In the genomic region with DNA sequence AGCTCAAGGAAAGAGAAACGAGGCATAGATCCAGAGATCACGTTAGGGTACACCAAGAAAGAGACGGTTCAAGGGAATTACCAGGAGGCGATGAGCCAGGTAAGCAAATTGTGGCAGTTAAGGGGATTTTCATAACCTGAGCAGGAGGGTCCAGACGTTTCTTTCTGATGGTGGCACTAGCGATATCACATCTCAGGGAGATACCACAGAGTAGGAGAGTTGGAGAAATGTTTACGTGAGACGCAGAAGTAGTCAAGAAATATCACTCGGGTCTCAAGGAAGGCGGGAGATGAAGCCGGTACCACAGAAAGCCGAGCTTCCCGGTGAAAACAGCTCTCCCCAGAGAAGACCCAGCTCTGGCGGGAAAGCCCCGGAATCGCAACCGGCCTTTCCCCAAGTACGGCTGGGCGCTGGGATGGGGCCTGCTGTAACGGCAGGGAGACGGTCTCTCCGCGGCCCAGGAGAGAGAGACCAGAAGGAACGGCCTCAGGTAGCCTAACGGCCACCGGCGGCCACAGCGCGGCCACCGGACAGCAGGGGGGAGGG, we compare ENCODE assay signal across 8 cellular contexts. TPM values are rescaled to one million over a fixed set of nuclear protein-coding genes. Genes with fewer than 3 reads are reported as not detected.
DNase-seq lines count a peak whose midpoint lies in the region; ATAC-seq and TF ChIP-seq lines count a peak whose summit lies in the region.

No MANE protein-coding gene starts in this region.

- H2AFZ ChIP-seq in PC-3 (ENCODE audit: low read length) = peak overlapping the region; percentile 97

- no peaks in the 10 kb centered on the region for H3F3A ChIP-seq in PC-3 (ENCODE audit: low read length, unreplicated experiment)

- no peaks in the 10 kb centered on the region for H4K20me1 ChIP-seq in PC-3 (ENCODE audit: low read length)

- H3K4me3 ChIP-seq in PC-3 (ENCODE audit: low read length) (peak overlapping the region; percentile 90), right atrium auricular region (peak overlapping the region; percentile 95 to 98), skeletal muscle tissue (ENCODE audit: low read length in 3 of 3) (peak overlapping the region; percentile 93 to 97 (median 94))

- DNase-seq in NCI-H82 (lab: John Stamatoyannopoulos, UW) (peak; percentile 68), NCI-H82 treated with DMSO at 0.1 percent for 48 hours (lab: John Stamatoyannopoulos, UW; ENCODE audit: unreplicated experiment) (no peak), PC-3 (peak; percentile 27), right atrium auricular region (ENCODE audit: low spot score) (no peak), SIG-M5 treated with dmso at 0.1 percent for 504 hours (lab: John Stamatoyannopoulos, UW; ENCODE audit: unreplicated experiment) (no peak)
- DNase-seq in activated naive CD4-positive, alpha-beta T cell (lab: John Stamatoyannopoulos, UW) = peak in 3 of 4 experiments; percentile 30 to 40 (median 34)

- intact Hi-C loops in PC-3 (cut with micrococcal nuclease) = loop anchor here (2.0 kb wide), 2 partner anchors 13 to 51 kb away; partner anchors contain the start of genes ASB8 and PFKM

- no peaks in the 10 kb centered on the region for H3K36me3 ChIP-seq in PC-3 (ENCODE audit: low read depth, low read length)
- no peaks in the 10 kb centered on the region for H3K36me3 ChIP-seq in right atrium auricular region
- no peaks in the 10 kb centered on the region for H3K36me3 ChIP-seq in skeletal muscle tissue (ENCODE audit: control insufficient read depth in 3 of 3, insufficient read depth in 3 of 3, low read length in 3 of 3)

- peak overlapping the region; percentile 98 for H3K4me2 ChIP-seq in PC-3 (ENCODE audit: low read length)

- ATAC-seq in HG03039 (IDR thresholded peaks at IDR 0.05; ENCODE audit: unreplicated experiment) (peak; percentile 29), PC-3 (no peak; the same call in 1 of the 2 replicates)

- H3K9me2 ChIP-seq in PC-3 (replicated peaks; ENCODE audit: low read length) = no peaks in the 10 kb centered on the region

- H3K79me2 ChIP-seq in PC-3 (ENCODE audit: low read length) = peaks cover 50% of the 10 kb centered on the region

- POLR2A ChIA-PET in PC-3 (lab: Charles Lee; ENCODE audit: unreplicated experiment) = no interaction called here

- peak overlapping the region; percentile 96 for H3K9ac ChIP-seq in PC-3 (ENCODE audit: low read length)
- peak overlapping the region; percentile 93 to 97 (median 95) for H3K9ac ChIP-seq in skeletal muscle tissue (ENCODE audit: low read depth in 1 of 3, low read length in 3 of 3)

- H3K27me3 ChIP-seq in PC-3 (ENCODE audit: low read length) = no peaks in the 10 kb centered on the region
- no peaks in the 10 kb centered on the region for H3K27me3 ChIP-seq in right atrium auricular region
- no peaks in the 10 kb centered on the region for H3K27me3 ChIP-seq in skeletal muscle tissue (ENCODE audit: control insufficient read depth in 3 of 3, insufficient read depth in 3 of 3, low read length in 3 of 3)

- BruUV-seq in PC-3 (replicated peaks; lab: Mats Ljungman, UMichigan) = no TSS peak

- peaks cover 36% of the 10 kb centered on the region for H3K4me1 ChIP-seq in PC-3 (ENCODE audit: insufficient read depth, low read length)
- peaks cover 0 to 23% of the 10 kb centered on the region in 2 donors for H3K4me1 ChIP-seq in right atrium auricular region
- peaks cover 17 to 22% (median 18%) of the 10 kb centered on the region in 3 donors for H3K4me1 ChIP-seq in skeletal muscle tissue (ENCODE audit: control insufficient read depth in 3 of 3, insufficient read depth in 3 of 3, low read length in 3 of 3)

- TF ChIP-seq CTCF in PC-3 (conservative IDR thresholded peaks at IDR 0.05; ENCODE audit: low read depth, low read length) (no peak), right atrium auricular region (IDR thresholded peaks at IDR 0.05) (no peak)

- H3K27ac ChIP-seq in PC-3 (ENCODE audit: low read length) = peak overlapping the region; percentile 96
- H3K27ac ChIP-seq in right atrium auricular region = peak overlapping the region; percentile 93
- peak overlapping the region; percentile 96 for H3K27ac ChIP-seq in skeletal muscle tissue (ENCODE audit: low read depth, low read length)

- H3K9me3 ChIP-seq in PC-3 (ENCODE audit: low read length) (no peaks in the 10 kb centered on the region), right atrium auricular region (no peaks in the 10 kb centered on the region), skeletal muscle tissue (ENCODE audit: control insufficient read depth in 3 of 3, low read length in 3 of 3) (no peaks in the 10 kb centered on the region)

- CTCF ChIA-PET in PC-3 (lab: Charles Lee) = interaction anchor here (0.8 kb wide), 1 partner anchor 22 kb away, joined by 3 read pairs; no protein-coding TSS in a partner anchor

RNA-seq across cellular contexts. Expression of gene SENP1, which starts 0.5 kb away (rescaled TPM):
- total RNA-seq in PC-3 (2014; rRNA removed) (16.9 and 20.9 TPM in 2 replicates), right atrium auricular region (10 to 100 TPM; 11.6 to 13.9 TPM), skeletal muscle tissue (15.1 TPM)

RNA-seq across cellular contexts. Expression of gene PFKM, which starts 13.8 kb away (rescaled TPM):
- total RNA-seq in PC-3 (2014; rRNA removed) = 62.2 and 80.8 TPM in 2 replicates
- 100 to 1,000 TPM; 111 to 193 TPM for total RNA-seq in right atrium auricular region
- 304 TPM for total RNA-seq in skeletal muscle tissue

RNA-seq across cellular contexts. Expression of gene ASB8, which starts 51.9 kb away (rescaled TPM):
- total RNA-seq in PC-3 (2014; rRNA removed) = 18.0 and 34.4 TPM in 2 replicates
- total RNA-seq in right atrium auricular region = 10 to 100 TPM; 35.7 to 68.6 TPM
- total RNA-seq in skeletal muscle tissue = 32.9 TPM

Comparison
In these comparisons a context has a peak if more than half of its experiments do, and no peak if none do; other contexts are left out.
1. DNase-seq: peak in NCI-H82 (single experiment), PC-3 (single experiment) and activated naive CD4-positive, alpha-beta T cell (3 of 4); none in NCI-H82 treated with DMSO at 0.1 percent for 48 hours (single experiment), right atrium auricular region (single experiment) and SIG-M5 treated with dmso at 0.1 percent for 504 hours (single experiment).
2. Peak in every context shown above with its lines, with median percentiles within 50 percentile points of each other: H3K27ac ChIP-seq and H3K4me3 ChIP-seq.